ENCODE assay signal across 1 cellular context in genomic region chr10:22369433-22370072, GRCh38.
TF ChIP-seq lines count a peak whose summit lies in the region.

No MANE protein-coding gene starts in this region.

TF ChIP-seq in K562, 482 proteins besides CTCF, POLR2A, EP300 and RAD21 (continued from another document):
- TF ChIP-seq RBBP5 (IDR thresholded peaks at IDR 0.05; ENCODE audit: borderline replicate concordance, insufficient read depth, low read length, poor library complexity, severe bottlenecking), result no peak
- TF ChIP-seq MLX (CRISPR knock-in tag; conservative IDR thresholded peaks at IDR 0.05), result no peak
- TF ChIP-seq MEIS2 (IDR thresholded peaks at IDR 0.05; ENCODE audit: partially characterized antibody), result peak; percentile 37
- no peak for TF ChIP-seq HCFC1 (IDR thresholded peaks at IDR 0.05; ENCODE audit: low read depth, low read length)
- no peak for TF ChIP-seq KDM5B (IDR thresholded peaks at IDR 0.05; ENCODE audit: insufficient replicate concordance, low read depth, low read length)
